ENCODE assay signal across 14 cellular contexts in the genomic region with DNA sequence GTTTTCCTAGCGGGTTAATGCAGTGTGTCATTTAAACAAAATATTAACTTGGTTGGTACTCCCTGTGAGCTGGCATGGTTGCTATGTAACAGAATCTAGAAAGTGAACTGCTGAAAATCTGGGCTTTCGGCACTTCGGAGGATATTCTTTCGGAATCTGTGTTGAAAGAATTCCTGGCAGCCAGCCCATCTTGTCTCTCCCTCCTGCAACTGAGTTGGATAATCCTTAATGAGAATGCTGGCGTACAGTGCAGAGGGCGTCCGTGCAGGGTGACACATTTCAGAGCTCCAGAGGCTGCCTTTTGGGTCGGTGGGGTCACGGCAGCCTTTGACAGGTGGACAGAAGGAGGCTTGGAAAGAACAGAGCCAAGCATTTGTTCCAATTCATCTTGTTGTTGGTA. TPM values are rescaled to one million over a fixed set of nuclear protein-coding genes. Genes with fewer than 3 reads are reported as not detected.
DNase-seq lines count a peak whose midpoint lies in the region; ATAC-seq, FAIRE-seq and TF ChIP-seq lines count a peak whose summit lies in the region.
"Had no signal": no experiment of that assay in that cellular context is flagged by ENCODE, and none has a peak within 500 bp of the region (broad histone marks: within the 10 kb centered on the region; RNA-seq: fewer than 3 reads in every experiment).

No MANE protein-coding gene starts in this region.

- no peak overlapping the region for H3K27ac Mint-ChIP-seq in chondrocyte (ENCODE audit: unreplicated experiment)
- H3K27ac Mint-ChIP-seq: activated naive CD8-positive, alpha-beta T cell; H9; memory B cell had no signal

- H3K27ac ChIP-seq in caudate nucleus (ENCODE audit: low read depth, low read length) (no peak overlapping the region), kidney (ENCODE audit: low read depth in 2 of 2, low read length in 2 of 2) (no peak overlapping the region)
- H3K27ac ChIP-seq: epithelial cell of prostate had no signal

- no peak for FAIRE-seq in kidney (lab: Jason Lieb, UNC)
- no peak for FAIRE-seq in GM12891 (lab: Jason Lieb, UNC)

- TF ChIP-seq CTCF in kidney (IDR thresholded peaks at IDR 0.05; ENCODE audit: borderline replicate concordance, extremely low read depth, insufficient read depth) = no peak
- TF ChIP-seq CTCF in chondrocyte (IDR thresholded peaks at IDR 0.05) = no peak

- H3K9me3 Mint-ChIP-seq in chondrocyte (ENCODE audit: low read depth) = no peaks in the 10 kb centered on the region
- H3K9me3 Mint-ChIP-seq: H9, memory B cell had no signal

- H3K4me1 Mint-ChIP-seq in chondrocyte (ENCODE audit: low read depth) = peaks cover 18% of the 10 kb centered on the region

- no peaks in the 10 kb centered on the region for H3K36me3 ChIP-seq in kidney (ENCODE audit: control insufficient read depth in 1 of 2, insufficient read depth in 2 of 2, low read length in 2 of 2)

- peaks cover 2 to 7% of the 10 kb centered on the region in 2 donors for H3K4me1 ChIP-seq in kidney (ENCODE audit: control insufficient read depth in 1 of 2, insufficient read depth in 1 of 2, low read depth in 1 of 2, low read length in 2 of 2)

- in situ Hi-C loops in KBM-7 (cut with MboI; ENCODE audit: low pct_unique_long_range_greater_than_20kb, low sequenced_read_pairs) = no loop called here

- no peaks in the 10 kb centered on the region for H3K36me3 Mint-ChIP-seq in chondrocyte (ENCODE audit: low read depth)
- H3K36me3 Mint-ChIP-seq: activated naive CD8-positive, alpha-beta T cell; memory B cell had no signal

- DNase-seq in LHCN-M2 (ENCODE audit: low read depth) (peak; percentile 7), caudate nucleus (lab: John Stamatoyannopoulos, UW) (peak in 34 of 61 donors; percentile 7 to 73 (median 23)), kidney (peak; percentile 82), skeletal muscle cell (ENCODE audit: low read depth) (peak; percentile 0), KBM-7 (no peak), chondrocyte (ENCODE audit: low spot score) (no peak), GM12891 (ENCODE audit: insufficient read length, low spot score) (no peak)
- DNase-seq: activated CD4-positive, CD25-positive, alpha-beta regulatory T cell treated with anti-CD3 and anti-CD28 coated beads, Interleukin-2, amount 50 U/mL, for 72 hours; H9; NCI-H2029 had no signal

- TF ChIP-seq POLR2A in GM12891 (IDR thresholded peaks at IDR 0.05; ENCODE audit: low read depth, low read length) = no peak

- H3K4me3 Mint-ChIP-seq in chondrocyte (ENCODE audit: unreplicated experiment) = no peak overlapping the region
- H3K4me3 Mint-ChIP-seq: activated naive CD8-positive, alpha-beta T cell; memory B cell had no signal

- intact Hi-C loops in kidney (cut with DNase I) = no loop called here

- no peaks in the 10 kb centered on the region for H3K9me3 ChIP-seq in kidney (ENCODE audit: control insufficient read depth in 1 of 2, low read length in 2 of 2)

- H3K4me3 ChIP-seq in kidney (ENCODE audit: low read length in 2 of 2) = no peak overlapping the region
- no peak overlapping the region for H3K4me3 ChIP-seq in skeletal muscle cell (ENCODE audit: low read depth, low read length)

- peaks cover 51% of the 10 kb centered on the region for H3K27me3 Mint-ChIP-seq in chondrocyte (ENCODE audit: low read depth)

- ATAC-seq in GM18517 (IDR thresholded peaks at IDR 0.05; ENCODE audit: unreplicated experiment) = no peak

- H3K9ac ChIP-seq in kidney (ENCODE audit: low read length in 2 of 2) = no peak overlapping the region

TF ChIP-seq in GM12891, 5 proteins besides CTCF, POLR2A, EP300 and RAD21:
- TF ChIP-seq TAF1 (IDR thresholded peaks at IDR 0.05; ENCODE audit: low read depth, low read length) = no peak
- TF ChIP-seq SPI1 (IDR thresholded peaks at IDR 0.05; ENCODE audit: low read depth, low read length) = no peak
- TF ChIP-seq POLR2AphosphoS5 (IDR thresholded peaks at IDR 0.05; ENCODE audit: low read depth, low read length) = no peak
- no peak for TF ChIP-seq POU2F2 (IDR thresholded peaks at IDR 0.05; ENCODE audit: low read depth, low read length)

RNA-seq across cellular contexts. Expression of gene KAZN, which starts 3.6 kb away (rescaled TPM):
- 5.1 and 7.7 TPM in 2 replicates for total RNA-seq in LHCN-M2 (2014; rRNA removed)
- polyA plus RNA-seq in LHCN-M2 (2012) = 13.2 TPM
- 60.8 TPM for total RNA-seq in kidney
- polyA plus RNA-seq in kidney (ENCODE audit: insufficient read depth, low read depth, low replicate concordance) = 17.4 TPM
- 19.4 to 30.1 TPM (median 29.6 TPM) in 3 replicates for total RNA-seq in chondrocyte
- polyA plus RNA-seq in GM12891 (2012; ENCODE audit: low read depth, missing spikeins) = 0.80 TPM

Comparison
In these comparisons a context has a peak if more than half of its experiments do, and no peak if none do; other contexts are left out.
1. DNase-seq: peak in LHCN-M2 (single experiment), caudate nucleus (34 of 61), kidney (single experiment) and skeletal muscle cell (single experiment); none in KBM-7 (single experiment), chondrocyte (single experiment) and GM12891 (single experiment).